16 cellular contexts compared by ENCODE assay signal in genomic region chr6:104613416-104614001, GRCh38.
DNase-seq lines count a peak whose midpoint lies in the region; ATAC-seq and TF ChIP-seq lines count a peak whose summit lies in the region.
"Had no signal": no experiment of that assay in that cellular context is flagged by ENCODE, and none has a peak within 500 bp of the region (broad histone marks: within the 10 kb centered on the region; RNA-seq: fewer than 3 reads in every experiment).

No MANE protein-coding gene starts in this region.

- H2BK5ac ChIP-seq in mesendoderm (ENCODE audit: low read length) = no peak overlapping the region

- H3K18ac ChIP-seq in mesendoderm (ENCODE audit: low read length) = no peak overlapping the region

- ATAC-seq in HG03469 (IDR thresholded peaks at IDR 0.05; ENCODE audit: unreplicated experiment) = no peak
- no peak for ATAC-seq in GM18858 (IDR thresholded peaks at IDR 0.05; ENCODE audit: unreplicated experiment)
- ATAC-seq in HG03025 (IDR thresholded peaks at IDR 0.05; ENCODE audit: low FRiP score, unreplicated experiment) = no peak
- ATAC-seq: activated T-cell treated with anti-CD3 and anti-CD28 coated beads, Interleukin-2, amount 50 U/mL, for 72 hours; PC-3 had no signal

- no peaks in the 10 kb centered on the region for H3K79me2 ChIP-seq in mesendoderm (ENCODE audit: control insufficient read depth, insufficient read depth, low read length)

- no peaks in the 10 kb centered on the region for H3K36me3 ChIP-seq in A673 (ENCODE audit: insufficient read depth, low read length, poor library complexity, severe bottlenecking)
- no peaks in the 10 kb centered on the region for H3K36me3 ChIP-seq in HAP-1 (replicated peaks)
- H3K36me3 ChIP-seq in mesendoderm (ENCODE audit: control insufficient read depth, insufficient read depth, low read length) = no peaks in the 10 kb centered on the region
- H3K36me3 ChIP-seq: thyroid gland had no signal

- H3K4me2 ChIP-seq in mesendoderm (ENCODE audit: low read length) = no peak overlapping the region

- H3K27ac ChIP-seq in A673 (ENCODE audit: low read depth, low read length, poor library complexity, severe bottlenecking) (no peak overlapping the region), mesendoderm (ENCODE audit: low read depth, low read length) (no peak overlapping the region)
- H3K27ac ChIP-seq: thyroid gland had no signal

- H3K9ac ChIP-seq in mesendoderm (ENCODE audit: low read length) = no peak overlapping the region

- TF ChIP-seq CTCF in A673 (conservative IDR thresholded peaks at IDR 0.05; ENCODE audit: low read depth, low read length) (no peak), cardiac fibroblast (IDR thresholded peaks at IDR 0.05; ENCODE audit: low read depth, low read length) (no peak)

- no TSS peak for BruUV-seq in A673 (replicated peaks; lab: Mats Ljungman, UMichigan)

- H3K4ac ChIP-seq in mesendoderm (ENCODE audit: low read depth, low read length) = no peak overlapping the region

- no CpG with 5 or more reads among the region's 4 CpGs for WGBS in mesendoderm (ENCODE audit: extremely low coverage, insufficient coverage, low lambda C conversion rate)

- DNase-seq in A673 (ENCODE audit: low spot score) (peak; percentile 70), HAP-1 (ENCODE audit: low spot score in 2 of 2) (peak; percentile 44 to 81), cardiac fibroblast (ENCODE audit: low read depth in 2 of 2) (peak; percentile 28 to 51), mesendoderm (peak; percentile 46), NCI-H1105 (lab: John Stamatoyannopoulos, UW) (no peak)
- DNase-seq: activated CD4-positive, alpha-beta memory T cell treated with anti-CD3 and anti-CD28 coated beads for 36 hours; activated T-cell treated with anti-CD3 and anti-CD28 coated beads, Interleukin-2, amount 50 U/mL, for 72 hours; Kasumi-1; NCI-H1694; NCI-H524; occipital lobe; PC-3 had no signal

- H3K23ac ChIP-seq in mesendoderm (ENCODE audit: low read length) = no peak overlapping the region

- POLR2A ChIA-PET in A673 (lab: Charles Lee; ENCODE audit: low non-redundant PET) = interaction anchor here (0.6 kb wide), 1 partner anchor 10 kb away, joined by 3 read pairs; no protein-coding TSS in a partner anchor

- CTCF ChIA-PET in A673 (lab: Charles Lee) = no interaction called here

- H3K4me1 ChIP-seq in A673 (ENCODE audit: insufficient read depth, low read length, poor library complexity, severe bottlenecking) (peaks cover 11% of the 10 kb centered on the region), HAP-1 (peaks cover 8% of the 10 kb centered on the region), mesendoderm (ENCODE audit: control insufficient read depth, low read depth, low read length) (no peaks in the 10 kb centered on the region)
- H3K4me1 ChIP-seq: thyroid gland had no signal

- no peak overlapping the region for H4K8ac ChIP-seq in mesendoderm (ENCODE audit: low read depth, low read length)

- no peak overlapping the region for H2BK120ac ChIP-seq in mesendoderm (ENCODE audit: low read depth, low read length)

- H3K27me3 ChIP-seq in A673 (replicated peaks; ENCODE audit: insufficient read depth, low read depth, low read length, poor library complexity) (no peaks in the 10 kb centered on the region), HAP-1 (ENCODE audit: low read depth) (no peaks in the 10 kb centered on the region), mesendoderm (ENCODE audit: insufficient read depth, low read length, poor library complexity) (no peaks in the 10 kb centered on the region)
- H3K27me3 ChIP-seq: thyroid gland had no signal

- no peak overlapping the region for H4K5ac ChIP-seq in mesendoderm (ENCODE audit: low read length)

- intact Hi-C loops in A673 (cut with micrococcal nuclease; ENCODE audit: unreplicated experiment) = no loop called here

- in situ Hi-C loops in HAP-1 (cut with MboI; ENCODE audit: low sequenced_read_pairs) = no loop called here

- H3K56ac ChIP-seq in mesendoderm (ENCODE audit: low read length) = no peak overlapping the region

- H3K4me3 ChIP-seq in A673 (ENCODE audit: low read depth, low read length, poor library complexity, severe bottlenecking) (peak overlapping the region; percentile 17), HAP-1 (no peak overlapping the region), cardiac fibroblast (replicated peaks in 1 of 2; ENCODE audit: low read depth in 2 of 2, low read length in 2 of 2) (no peak overlapping the region), mesendoderm (ENCODE audit: low read length) (no peak overlapping the region)
- H3K4me3 ChIP-seq: thyroid gland had no signal

- H2BK15ac ChIP-seq in mesendoderm (replicated peaks; ENCODE audit: low read depth) = no peak overlapping the region

- H3K79me1 ChIP-seq in mesendoderm (ENCODE audit: low read length) = no peaks in the 10 kb centered on the region

- H3K9me3 ChIP-seq in A673 (ENCODE audit: low read depth, low read length, poor library complexity, severe bottlenecking) (no peaks in the 10 kb centered on the region), HAP-1 (no peaks in the 10 kb centered on the region)
- H3K9me3 ChIP-seq: thyroid gland had no signal

- no peak overlapping the region for H2AK5ac ChIP-seq in mesendoderm (ENCODE audit: low read length)
